Comparison of ENCODE assay signal across 1 cellular context in the genomic region with DNA sequence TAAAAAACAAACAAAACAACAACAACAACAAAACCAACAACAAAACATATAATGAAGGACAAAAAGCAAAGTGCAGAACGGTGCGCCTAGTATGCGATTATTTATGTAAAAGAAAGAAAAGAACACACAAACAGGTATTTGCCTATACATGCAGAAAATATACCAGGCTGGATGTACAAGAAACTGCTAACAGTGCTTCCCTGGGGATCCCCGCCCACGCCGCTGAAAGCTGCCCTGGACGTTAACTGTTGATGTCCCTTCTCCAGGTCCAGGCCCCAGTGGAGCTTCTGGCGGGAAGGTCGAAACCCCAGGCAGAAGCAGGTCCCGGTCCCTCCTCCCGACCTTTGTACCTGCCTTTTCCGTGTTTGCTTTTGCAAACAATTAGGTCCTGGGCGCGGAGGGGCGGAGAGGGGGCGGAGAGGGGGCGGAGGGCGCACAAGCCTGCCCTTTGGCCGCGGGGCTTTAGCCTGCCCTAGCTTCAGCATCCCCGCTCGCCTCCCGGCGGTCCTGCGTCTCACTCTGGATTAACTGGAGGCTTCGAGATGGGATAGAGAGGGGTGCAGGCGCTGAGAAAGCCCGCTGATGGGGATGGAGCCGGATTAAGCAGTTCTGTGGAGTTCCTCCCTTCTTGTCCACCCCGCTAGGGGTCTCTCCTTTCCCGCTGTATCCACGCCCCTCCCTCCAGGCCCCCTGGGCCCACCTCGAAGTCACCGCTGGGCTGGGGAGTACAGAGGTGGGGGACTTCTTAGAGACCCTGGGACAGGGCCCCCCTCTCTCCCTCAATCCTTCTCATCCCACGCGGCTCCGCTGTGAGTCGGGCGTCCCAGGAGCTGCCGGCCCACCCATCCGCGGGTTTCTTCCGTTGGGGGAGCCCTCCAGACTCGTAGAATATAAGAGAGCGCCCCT.
A peak's percentile ranks its signal among the peaks of the same experiment; 100 is the strongest.
TF ChIP-seq lines count a peak whose summit lies in the region.

No MANE protein-coding gene starts in this region.

TF ChIP-seq in HepG2, 621 proteins besides CTCF, POLR2A, EP300 and RAD21 (continued from another document and continues in another):
- TF ChIP-seq, protein P1, sequence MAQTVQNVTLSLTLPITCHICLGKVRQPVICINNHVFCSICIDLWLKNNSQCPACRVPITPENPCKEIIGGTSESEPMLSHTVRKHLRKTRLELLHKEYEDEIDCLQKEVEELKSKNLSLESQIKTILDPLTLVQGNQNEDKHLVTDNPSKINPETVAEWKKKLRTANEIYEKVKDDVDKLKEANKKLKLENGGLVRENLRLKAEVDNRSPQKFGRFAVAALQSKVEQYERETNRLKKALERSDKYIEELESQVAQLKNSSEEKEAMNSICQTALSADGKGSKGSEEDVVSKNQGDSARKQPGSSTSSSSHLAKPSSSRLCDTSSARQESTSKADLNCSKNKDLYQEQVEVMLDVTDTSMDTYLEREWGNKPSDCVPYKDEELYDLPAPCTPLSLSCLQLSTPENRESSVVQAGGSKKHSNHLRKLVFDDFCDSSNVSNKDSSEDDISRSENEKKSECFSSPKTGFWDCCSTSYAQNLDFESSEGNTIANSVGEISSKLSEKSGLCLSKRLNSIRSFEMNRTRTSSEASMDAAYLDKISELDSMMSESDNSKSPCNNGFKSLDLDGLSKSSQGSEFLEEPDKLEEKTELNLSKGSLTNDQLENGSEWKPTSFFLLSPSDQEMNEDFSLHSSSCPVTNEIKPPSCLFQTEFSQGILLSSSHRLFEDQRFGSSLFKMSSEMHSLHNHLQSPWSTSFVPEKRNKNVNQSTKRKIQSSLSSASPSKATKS (CRISPR knock-in tag; IDR thresholded peaks at IDR 0.05): no peak
- TF ChIP-seq ZNF335 (CRISPR knock-in tag; IDR thresholded peaks at IDR 0.05): peak; percentile 83; the same call in 1 of the 2 replicates
- TF ChIP-seq TBP (CRISPR knock-in tag; IDR thresholded peaks at IDR 0.05): peak; percentile 88; the same call in 1 of the 2 replicates
- peak; percentile 44 for TF ChIP-seq TBL1XR1 (IDR thresholded peaks at IDR 0.05; ENCODE audit: borderline replicate concordance, low read length, partially characterized antibody)
- no peak for TF ChIP-seq SATB2 (CRISPR knock-in tag; IDR thresholded peaks at IDR 0.05)
- TF ChIP-seq, protein P2, sequence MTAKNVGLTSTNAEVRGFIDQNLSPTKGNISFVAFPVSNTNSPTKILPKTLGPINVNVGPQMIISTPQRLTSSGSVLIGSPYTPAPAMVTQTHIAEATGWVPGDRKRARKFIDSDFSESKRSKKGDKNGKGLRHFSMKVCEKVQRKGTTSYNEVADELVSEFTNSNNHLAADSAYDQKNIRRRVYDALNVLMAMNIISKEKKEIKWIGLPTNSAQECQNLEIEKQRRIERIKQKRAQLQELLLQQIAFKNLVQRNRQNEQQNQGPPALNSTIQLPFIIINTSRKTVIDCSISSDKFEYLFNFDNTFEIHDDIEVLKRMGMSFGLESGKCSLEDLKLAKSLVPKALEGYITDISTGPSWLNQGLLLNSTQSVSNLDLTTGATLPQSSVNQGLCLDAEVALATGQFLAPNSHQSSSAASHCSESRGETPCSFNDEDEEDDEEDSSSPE (CRISPR knock-in tag; IDR thresholded peaks at IDR 0.05): peak; percentile 98
- peak; percentile 70; the same call in 1 of the 2 replicates for TF ChIP-seq CREM (IDR thresholded peaks at IDR 0.05)
- no peak for TF ChIP-seq CREM (CRISPR knock-in tag; IDR thresholded peaks at IDR 0.05)
- TF ChIP-seq GPBP1L1 (CRISPR knock-in tag; IDR thresholded peaks at IDR 0.05): no peak
- TF ChIP-seq ZNF180 (CRISPR knock-in tag; IDR thresholded peaks at IDR 0.05; ENCODE audit: borderline replicate concordance, low read depth): no peak
- TF ChIP-seq MLLT10 (CRISPR knock-in tag; IDR thresholded peaks at IDR 0.05): no peak
- TF ChIP-seq CEBPB (IDR thresholded peaks at IDR 0.05; ENCODE audit: borderline replicate concordance, low read depth, low read length): no peak
- TF ChIP-seq, protein P3, sequence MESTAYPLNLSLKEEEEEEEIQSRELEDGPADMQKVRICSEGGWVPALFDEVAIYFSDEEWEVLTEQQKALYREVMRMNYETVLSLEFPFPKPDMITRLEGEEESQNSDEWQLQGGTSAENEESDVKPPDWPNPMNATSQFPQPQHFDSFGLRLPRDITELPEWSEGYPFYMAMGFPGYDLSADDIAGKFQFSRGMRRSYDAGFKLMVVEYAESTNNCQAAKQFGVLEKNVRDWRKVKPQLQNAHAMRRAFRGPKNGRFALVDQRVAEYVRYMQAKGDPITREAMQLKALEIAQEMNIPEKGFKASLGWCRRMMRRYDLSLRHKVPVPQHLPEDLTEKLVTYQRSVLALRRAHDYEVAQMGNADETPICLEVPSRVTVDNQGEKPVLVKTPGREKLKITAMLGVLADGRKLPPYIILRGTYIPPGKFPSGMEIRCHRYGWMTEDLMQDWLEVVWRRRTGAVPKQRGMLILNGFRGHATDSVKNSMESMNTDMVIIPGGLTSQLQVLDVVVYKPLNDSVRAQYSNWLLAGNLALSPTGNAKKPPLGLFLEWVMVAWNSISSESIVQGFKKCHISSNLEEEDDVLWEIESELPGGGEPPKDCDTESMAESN (CRISPR knock-in tag; conservative IDR thresholded peaks at IDR 0.05): peak; percentile 95
- no peak for TF ChIP-seq REXO4 (CRISPR knock-in tag; IDR thresholded peaks at IDR 0.05; ENCODE audit: borderline replicate concordance)
- TF ChIP-seq ZNF3 (CRISPR knock-in tag; IDR thresholded peaks at IDR 0.05): no peak; the same call in 1 of the 2 replicates
- TF ChIP-seq, protein P4, sequence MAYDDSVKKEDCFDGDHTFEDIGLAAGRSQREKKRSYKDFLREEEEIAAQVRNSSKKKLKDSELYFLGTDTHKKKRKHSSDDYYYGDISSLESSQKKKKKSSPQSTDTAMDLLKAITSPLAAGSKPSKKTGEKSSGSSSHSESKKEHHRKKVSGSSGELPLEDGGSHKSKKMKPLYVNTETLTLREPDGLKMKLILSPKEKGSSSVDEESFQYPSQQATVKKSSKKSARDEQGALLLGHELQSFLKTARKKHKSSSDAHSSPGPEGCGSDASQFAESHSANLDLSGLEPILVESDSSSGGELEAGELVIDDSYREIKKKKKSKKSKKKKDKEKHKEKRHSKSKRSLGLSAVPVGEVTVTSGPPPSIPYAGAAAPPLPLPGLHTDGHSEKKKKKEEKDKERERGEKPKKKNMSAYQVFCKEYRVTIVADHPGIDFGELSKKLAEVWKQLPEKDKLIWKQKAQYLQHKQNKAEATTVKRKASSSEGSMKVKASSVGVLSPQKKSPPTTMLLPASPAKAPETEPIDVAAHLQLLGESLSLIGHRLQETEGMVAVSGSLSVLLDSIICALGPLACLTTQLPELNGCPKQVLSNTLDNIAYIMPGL (CRISPR knock-in tag; IDR thresholded peaks at IDR 0.05; ENCODE audit: borderline replicate concordance in 1 of 2, low read depth in 1 of 2): peak; percentile 62 to 74; a peak in 3 of 4 replicates
- peak; percentile 99 for TF ChIP-seq ZNF609 (CRISPR knock-in tag; IDR thresholded peaks at IDR 0.05; ENCODE audit: borderline replicate concordance)
- peak; percentile 97 for TF ChIP-seq BCL6 (CRISPR knock-in tag; IDR thresholded peaks at IDR 0.05)
- peak; percentile 83 for TF ChIP-seq ZBTB7B (CRISPR knock-in tag; IDR thresholded peaks at IDR 0.05)
- peak; percentile 48 for TF ChIP-seq ZFP91 (CRISPR knock-in tag; IDR thresholded peaks at IDR 0.05; ENCODE audit: borderline replicate concordance)
- no peak for TF ChIP-seq ZNF251 (CRISPR knock-in tag; IDR thresholded peaks at IDR 0.05)
- no peak; the same call in 1 of the 2 replicates for TF ChIP-seq ZFP90 (CRISPR knock-in tag; IDR thresholded peaks at IDR 0.05; ENCODE audit: borderline replicate concordance)
- TF ChIP-seq ZNF780A (CRISPR knock-in tag; IDR thresholded peaks at IDR 0.05): peak; percentile 81; the same call in 1 of the 2 replicates
- TF ChIP-seq KDM5B (CRISPR knock-in tag; IDR thresholded peaks at IDR 0.05; ENCODE audit: borderline replicate concordance): no peak; the same call in 1 of the 2 replicates
- no peak for TF ChIP-seq BCLAF1 (IDR thresholded peaks at IDR 0.05)
- TF ChIP-seq ZBTB14 (CRISPR knock-in tag; IDR thresholded peaks at IDR 0.05): no peak
- no peak; the same call in 1 of the 2 replicates for TF ChIP-seq ZBTB26 (CRISPR knock-in tag; IDR thresholded peaks at IDR 0.05; ENCODE audit: borderline replicate concordance)
- peak; percentile 42; the same call in 1 of the 2 replicates for TF ChIP-seq TBX3 (IDR thresholded peaks at IDR 0.05; ENCODE audit: borderline replicate concordance)
- no peak for TF ChIP-seq SMAD9 (CRISPR knock-in tag; IDR thresholded peaks at IDR 0.05)
- TF ChIP-seq ZMYM4 (CRISPR knock-in tag; IDR thresholded peaks at IDR 0.05): peak; percentile 84
